In genomic region chr16:1964506-1965471, GRCh38 we compare ENCODE assay signal across 8 cellular contexts. TPM values are rescaled to one million over a fixed set of nuclear protein-coding genes. Genes with fewer than 3 reads are reported as not detected.
DNase-seq lines count a peak whose midpoint lies in the region; ATAC-seq, FAIRE-seq and TF ChIP-seq lines count a peak whose summit lies in the region.

TSS of gene RPS2 (minus strand) at chr16:1964826. CDS start at chr16:1964625, 201 bp downstream.

- peaks cover 17 to 31% of the 10 kb centered on the region in 2 experiments for H3K36me3 ChIP-seq in keratinocyte (ENCODE audit: control insufficient read depth in 2 of 2, extremely low read depth in 1 of 2, insufficient read depth in 2 of 2, low read length in 2 of 2)

- TF ChIP-seq CTCF in AG09319 (IDR thresholded peaks at IDR 0.05; ENCODE audit: low read depth, low read length) (no peak), keratinocyte (optimal IDR thresholded peaks at IDR 0.05 in 1 of 3, IDR thresholded peaks at IDR 0.05 in 1 of 3, conservative IDR thresholded peaks at IDR 0.05 in 1 of 3; ENCODE audit: extremely low read depth in 1 of 3, insufficient read depth in 2 of 3, low read length in 3 of 3) (no peak)

- peaks cover 34% of the 10 kb centered on the region for H3K4me1 ChIP-seq in keratinocyte (ENCODE audit: control insufficient read depth, extremely low read depth, insufficient read depth, low read length)

- dilution Hi-C loops in keratinocyte (cut with MboI; ENCODE audit: extremely low pct_ligation_motif_present, low sequenced_read_pairs) = no loop called here

- H3K27ac ChIP-seq in keratinocyte (ENCODE audit: control insufficient read depth, insufficient read depth, low read length) = peak within 1 kb of the TSS; percentile 88

- H3K27me3 ChIP-seq in keratinocyte (ENCODE audit: control insufficient read depth, extremely low read depth, insufficient read depth, low read length) = no peaks in the 10 kb centered on the region

- H4K20me1 ChIP-seq in keratinocyte (ENCODE audit: control insufficient read depth, extremely low read depth, insufficient read depth, low read length) = peaks cover 28% of the 10 kb centered on the region

- peak within 1 kb of the TSS; percentile 85 for H3K9ac ChIP-seq in keratinocyte (ENCODE audit: control insufficient read depth, extremely low read depth, insufficient read depth, low read length)

- H3K9me3 ChIP-seq in keratinocyte (ENCODE audit: control insufficient read depth, low read depth, low read length) = no peaks in the 10 kb centered on the region

- ATAC-seq in GM19043 (IDR thresholded peaks at IDR 0.05; ENCODE audit: low read depth, unreplicated experiment) (peak; percentile 76), HG03378 (IDR thresholded peaks at IDR 0.05; ENCODE audit: unreplicated experiment) (peak; percentile 67)

- peak within 1 kb of the TSS; percentile 36 for H2AFZ ChIP-seq in keratinocyte (ENCODE audit: control insufficient read depth, low read length)

- peaks cover 3% of the 10 kb centered on the region for H3K9me1 ChIP-seq in keratinocyte (ENCODE audit: control insufficient read depth, extremely low read depth, insufficient read depth, low read length)

- H3K79me2 ChIP-seq in keratinocyte (ENCODE audit: control insufficient read depth, insufficient read depth, low read length) = peaks cover 55% of the 10 kb centered on the region

- peak within 1 kb of the TSS; percentile 99 for H3K4me2 ChIP-seq in keratinocyte (ENCODE audit: control insufficient read depth, extremely low read depth, insufficient read depth, low read depth, low read length)

- peak within 1 kb of the TSS; percentile 69 to 85 (median 79) for H3K4me3 ChIP-seq in keratinocyte (ENCODE audit: control insufficient read depth in 2 of 3, extremely low read depth in 1 of 3, insufficient read depth in 2 of 3, low read depth in 1 of 3, low read length in 3 of 3)

- peak; percentile 99 for DNase-seq in AG09319 (ENCODE audit: extremely low read depth, low read depth)
- peak; percentile 98 for DNase-seq in NCI-H460 (ENCODE audit: extremely low read depth, low read depth)
- DNase-seq in activated CD4-positive, CD25-positive, alpha-beta regulatory T cell treated with anti-CD3 and anti-CD28 coated beads, Interleukin-2, amount 50 U/mL, for 72 hours = peak; percentile 98
- DNase-seq in cerebellar nuclear complex (lab: John Stamatoyannopoulos, UW) = peak; percentile 91 to 94
- peak; percentile 98 for DNase-seq in keratinocyte (ENCODE audit: low read depth, low spot score)
- peak; percentile 96 to 99 for DNase-seq in stimulated activated CD4-positive, alpha-beta T cell treated with anti-CD3 and anti-CD28 coated beads, Interleukin-15, amount 100 ng/mL, for 1 hour (ENCODE audit: low read depth in 1 of 2, low spot score in 1 of 2)

- FAIRE-seq in keratinocyte (lab: Jason Lieb, UNC) = no peak

RNA-seq across cellular contexts. Expression of gene RPS2, which starts in this region (rescaled TPM):
- total RNA-seq in NCI-H460 (2014; rRNA removed; shearing (Covaris generic)) = 5,880 and 6,554 TPM in 2 replicates
- 4,422 and 7,241 TPM in 2 replicates for polyA plus RNA-seq in NCI-H460 (2014; cell fraction: nucleus; rRNA removed)
- polyA plus RNA-seq in keratinocyte = 2,750 to 6,036 TPM (median 3,573 TPM) in 3 replicates
- polyA plus RNA-seq in keratinocyte (2011; ENCODE audit: low read depth) = 1,273 TPM
- polyA plus RNA-seq in keratinocyte (2011; cell fraction: cytosol; rRNA removed) = 4,082 and 7,559 TPM in 2 replicates
- polyA plus RNA-seq in keratinocyte (2011; cell fraction: nucleus; rRNA removed) = 1,224 and 1,590 TPM in 2 replicates
- polyA plus RNA-seq in keratinocyte (2012; ENCODE audit: low replicate concordance) = 4,497 and 4,796 TPM in 2 replicates
- 3,614 to 6,436 TPM (median 5,566 TPM) in 3 replicates for polyA minus RNA-seq in keratinocyte
- 6,872 TPM for polyA minus RNA-seq in keratinocyte (2011; cell fraction: cytosol; rRNA and poly(A)+ RNA removed)
- polyA minus RNA-seq in keratinocyte (2011; cell fraction: nucleus; rRNA and poly(A)+ RNA removed) = 646 and 794 TPM in 2 replicates

Comparison
In these comparisons a context has a peak if more than half of its experiments do, and no peak if none do; other contexts are left out.
1. Peak in every context shown above with its lines: DNase-seq, ATAC-seq, H3K4me3 ChIP-seq and H3K27ac ChIP-seq.